Comparison of ENCODE assay signal across 19 cellular contexts in the genomic region with DNA sequence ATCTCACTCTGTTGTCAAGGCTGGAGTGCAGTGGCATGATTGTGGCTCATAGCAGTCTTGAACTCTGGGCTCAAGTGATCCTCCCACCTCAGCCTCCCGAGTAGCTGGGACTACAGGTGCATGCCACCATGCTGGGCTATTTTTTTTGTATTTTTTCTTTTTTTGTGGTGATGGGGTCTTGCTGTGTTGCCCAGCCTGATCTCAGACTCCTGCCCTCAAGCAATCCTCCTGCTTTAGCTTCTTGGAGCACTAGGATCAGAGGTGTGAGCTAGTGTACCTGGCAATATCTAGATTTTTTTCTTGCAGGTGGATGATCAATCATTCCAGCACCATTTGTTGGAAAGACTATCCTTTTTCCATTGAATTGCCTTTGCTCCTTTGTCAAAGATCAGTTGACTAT. TPM values are rescaled to one million over a fixed set of nuclear protein-coding genes. Genes with fewer than 3 reads are reported as not detected.
DNase-seq lines count a peak whose midpoint lies in the region; ATAC-seq, FAIRE-seq and TF ChIP-seq lines count a peak whose summit lies in the region.
"Had no signal": no experiment of that assay in that cellular context is flagged by ENCODE, and none has a peak within 500 bp of the region (broad histone marks: within the 10 kb centered on the region; RNA-seq: fewer than 3 reads in every experiment).

No MANE protein-coding gene starts in this region.

- no peak for TF ChIP-seq RAD21 in K562 (CRISPR knock-in tag; conservative IDR thresholded peaks at IDR 0.05 in 1 of 2, IDR thresholded peaks at IDR 0.05 in 1 of 2)

- ATAC-seq in Panc1 (no peak), K562 (no peak)

- H3K9me3 ChIP-seq in HEK293 (ENCODE audit: control insufficient read depth, insufficient read depth, low read depth, low read length): no peaks in the 10 kb centered on the region
- H3K9me3 ChIP-seq in Panc1 (ENCODE audit: control insufficient read depth, insufficient read depth, low read depth, low read length): no peaks in the 10 kb centered on the region
- no peaks in the 10 kb centered on the region for H3K9me3 ChIP-seq in K562 (replicated peaks; ENCODE audit: control insufficient read depth, insufficient read depth, low read depth, low read length)
- no peaks in the 10 kb centered on the region for H3K9me3 ChIP-seq in thyroid gland

- BruUV-seq in Panc1 (replicated peaks; lab: Mats Ljungman, UMichigan) (no TSS peak), K562 (replicated peaks; lab: Mats Ljungman, UMichigan) (no TSS peak)

- no peak for DNase-seq in Panc1 (ENCODE audit: low read depth, low spot score)
- no peak for DNase-seq in K562 (ENCODE audit: extremely low read depth in 1 of 4, low spot score in 3 of 4)
- DNase-seq in thyroid gland: no peak
- DNase-seq in G401 (ENCODE audit: low spot score): no peak
- no peak for DNase-seq in GM19238 (ENCODE audit: insufficient read length, low spot score)
- DNase-seq: C1 segment of cervical spinal cord; Calu3; CD4-positive, alpha-beta memory T cell; COR-L47; DMS53; DMS79 treated with DMSO at 0.1 percent for 48 hours; GM23248; H7; HCEC 1CT had no signal

- no peak for TF ChIP-seq CTCF in HEK293 (tag by site-specific recombination; IDR thresholded peaks at IDR 0.05)
- TF ChIP-seq CTCF in Panc1 (IDR thresholded peaks at IDR 0.05): no peak
- no peak for TF ChIP-seq CTCF in K562 (IDR thresholded peaks at IDR 0.05 in 2 of 3, conservative IDR thresholded peaks at IDR 0.05 in 1 of 3; ENCODE audit: insufficient read depth in 2 of 3, low read depth in 1 of 3, low read length in 3 of 3)
- no peak for TF ChIP-seq CTCF in thyroid gland (IDR thresholded peaks at IDR 0.05)

- no peak overlapping the region for H2AFZ ChIP-seq in K562 (ENCODE audit: low read depth, low read length)
- H2AFZ ChIP-seq: GM23248 had no signal

- no peaks in the 10 kb centered on the region for H3K36me3 ChIP-seq in HEK293 (ENCODE audit: control insufficient read depth in 2 of 2, insufficient read depth in 1 of 2, low read length in 2 of 2)
- H3K36me3 ChIP-seq in Panc1 (ENCODE audit: control insufficient read depth, insufficient read depth, low read length): no peaks in the 10 kb centered on the region
- H3K36me3 ChIP-seq in K562 (ENCODE audit: control insufficient read depth, insufficient read depth, low read length): no peaks in the 10 kb centered on the region
- no peaks in the 10 kb centered on the region for H3K36me3 ChIP-seq in thyroid gland

- 0% methylated on average over 1 of the region's 1 CpG for WGBS in K562 (ENCODE audit: insufficient coverage, low coverage, missing lambda C conversion rate)
- WGBS in thyroid gland, 2 donors: 93 to 96% methylated on average over 1 of the region's 1 CpG

- H3K27me3 ChIP-seq in Panc1 (ENCODE audit: control insufficient read depth, insufficient read depth, low read length) (no peaks in the 10 kb centered on the region), K562 (ENCODE audit: control insufficient read depth in 2 of 2, insufficient read depth in 2 of 2, low read length in 2 of 2) (peaks cover 22 to 39% of the 10 kb centered on the region in 2 experiments), thyroid gland (no peaks in the 10 kb centered on the region)

- no peak overlapping the region for H3K4me3 ChIP-seq in HEK293 (ENCODE audit: low read depth, low read length)
- no peak overlapping the region for H3K4me3 ChIP-seq in Panc1 (ENCODE audit: low read depth in 2 of 2, low read length in 2 of 2)
- H3K4me3 ChIP-seq in K562: no peak overlapping the region
- no peak overlapping the region for H3K4me3 ChIP-seq in thyroid gland (replicated peaks in 1 of 3)
- H3K4me3 ChIP-seq: GM23248 had no signal

- H3K27ac ChIP-seq in HEK293 (ENCODE audit: extremely low read depth, low read depth, low read length): no peak overlapping the region
- H3K27ac ChIP-seq in Panc1 (ENCODE audit: low read length): peak overlapping the region; percentile 48; the same call in 1 of the 2 replicates
- H3K27ac ChIP-seq in K562 (ENCODE audit: extremely low read depth, low read depth, low read length): no peak overlapping the region
- peak overlapping the region; percentile 24 to 67 (median 65) for H3K27ac ChIP-seq in thyroid gland
- H3K27ac ChIP-seq: GM23248 had no signal

- POLR2A ChIA-PET in HEK293 (lab: Yijun Ruan, JAX): no interaction called here
- POLR2A ChIA-PET in Panc1 (lab: Charles Lee): no interaction called here
- POLR2A ChIA-PET in K562 (lab: Yijun Ruan, JAX): interaction anchor here (1.0 to 1.7 kb wide), 3 partner anchors 8 to 30 kb away, joined by 4 to 6 read pairs (median 4); no protein-coding TSS in a partner anchor

- in situ Hi-C loops in Panc1 (cut with HindIII; ENCODE audit: low pct_unique_long_range_greater_than_20kb, low sequenced_read_pairs): no loop called here
- in situ Hi-C loops in K562 (cut with MboI): no loop called here
- in situ Hi-C loops in G401 (cut with HindIII; ENCODE audit: low sequenced_read_pairs): no loop called here

- no peak overlapping the region for H3K9ac ChIP-seq in K562 (ENCODE audit: insufficient read depth in 1 of 2, low read depth in 2 of 2, low read length in 2 of 2)
- H3K9ac ChIP-seq: GM23248 had no signal

- H3K79me2 ChIP-seq in K562 (ENCODE audit: control insufficient read depth, insufficient read depth, low read length): no peaks in the 10 kb centered on the region

- H4K20me1 ChIP-seq in K562 (replicated peaks; ENCODE audit: control insufficient read depth, insufficient read depth, low read length): peaks cover 5% of the 10 kb centered on the region; the same call in 1 of the 2 replicates

- TF ChIP-seq POLR2A in K562 (conservative IDR thresholded peaks at IDR 0.05) (no peak), thyroid gland (IDR thresholded peaks at IDR 0.05) (no peak)

- no peaks in the 10 kb centered on the region for H3K4me1 ChIP-seq in HEK293 (ENCODE audit: control insufficient read depth, insufficient read depth, low read length)
- H3K4me1 ChIP-seq in Panc1 (ENCODE audit: control insufficient read depth, insufficient read depth, low read length): peaks cover 24% of the 10 kb centered on the region
- peaks cover 0 to 5% of the 10 kb centered on the region in 2 experiments; a peak in 1 of 5 replicates for H3K4me1 ChIP-seq in K562 (replicated peaks in 1 of 2; ENCODE audit: control insufficient read depth in 2 of 2, insufficient read depth in 2 of 2, low read length in 2 of 2)
- H3K4me1 ChIP-seq in thyroid gland: peaks cover 20 to 45% of the 10 kb centered on the region in 2 donors

- TF ChIP-seq EP300 in K562 (IDR thresholded peaks at IDR 0.05; ENCODE audit: low read length): no peak

- FAIRE-seq in K562 (lab: Jason Lieb, UNC): peak; percentile 35
- FAIRE-seq: GM12892, GM19239, H1 had no signal

- intact Hi-C loops in Panc1 (cut with micrococcal nuclease; ENCODE audit: unreplicated experiment): loop anchor here (10.0 kb wide), 1 partner anchor 51 kb away; a partner anchor contains a TSS
- intact Hi-C loops in K562 (cut with micrococcal nuclease): no loop called here
- intact Hi-C loops in thyroid gland (cut with DNase I): no loop called here

- no peaks in the 10 kb centered on the region for H3K9me1 ChIP-seq in K562 (ENCODE audit: control insufficient read depth, insufficient read depth, low read length)

- CTCF ChIA-PET in HEK293 (lab: Yijun Ruan, JAX): interaction anchor here (0.7 to 1.0 kb wide), 2 partner anchors 17 to 341 kb away, joined by 4 to 5 read pairs; no protein-coding TSS in a partner anchor
- CTCF ChIA-PET in Panc1 (lab: Charles Lee): no interaction called here
- CTCF ChIA-PET in K562 (lab: Yijun Ruan, JAX; ENCODE audit: low intra/inter-chr PET ratio): no interaction called here

- no peak overlapping the region for H3K4me2 ChIP-seq in K562 (ENCODE audit: insufficient read depth, low read length)

TF ChIP-seq in HEK293, 187 proteins besides CTCF, POLR2A, EP300 and RAD21:
- no peak for TF ChIP-seq ZBTB21 (tag by site-specific recombination; IDR thresholded peaks at IDR 0.05)
- peak; percentile 92 for TF ChIP-seq ZNF121 (tag by site-specific recombination; IDR thresholded peaks at IDR 0.05)

TF ChIP-seq in K562, 482 proteins besides CTCF, POLR2A, EP300 and RAD21 (continues in another document):
- TF ChIP-seq ZNF121 (CRISPR knock-in tag; conservative IDR thresholded peaks at IDR 0.05) (peak; percentile 80), MECOM (CRISPR knock-in tag; IDR thresholded peaks at IDR 0.05) (no peak)

RNA-seq across cellular contexts. Expression of a gene that starts 52.8 kb away (rescaled TPM):
- total RNA-seq in Panc1 (2021; ENCODE audit: unreplicated experiment) (5.8 TPM), K562 (2014; rRNA removed) (0.20 TPM in 1 of 2 replicates, not detected in the other), K562 (2014; rRNA removed; fragmentation: Illumina TruSeq; extraction: Trizol) (not detected in 2 replicates), K562 (2015; rRNA removed; fragmentation: Illumina TruSeq; extraction: Trizol) (0.18 TPM in 1 of 2 replicates, not detected in the other), K562 (2021) (0.25 TPM in 1 of 2 replicates, not detected in the other), thyroid gland (1 to 10 TPM; 3.5 to 9.6 (median 5.0) TPM)
- polyA plus RNA-seq in Panc1 (2012; ENCODE audit: insufficient read length): 7.1 TPM
- 0.44 TPM in 1 of 2 replicates, not detected in the other for total RNA-seq in K562 (2011; cell fraction: chromatin; rRNA removed; ENCODE audit: low replicate concordance)
- not detected in 2 replicates for total RNA-seq in K562 (2011; cell fraction: nucleolus; rRNA removed)
- not detected in 2 replicates for total RNA-seq in K562 (2011; cell fraction: nucleoplasm; rRNA removed)
- polyA plus RNA-seq in K562 (2011; rRNA removed) (0.10 TPM in 1 of 2 replicates, not detected in the other), K562 (2014; fragmentation: Illumina TruSeq; extraction: Trizol) (0.58 TPM in 1 of 2 replicates, not detected in the other), K562 (2014; fragmentation: Nextera tagmentation; extraction: Ambion mirVana) (not detected), K562 (2014; rRNA removed) (0.07 and 0.18 TPM in 2 replicates)
- 0.16 and 0.49 TPM in 2 replicates for polyA plus RNA-seq in K562 (2011; cell fraction: cytosol; rRNA removed)
- 0.20 and 0.32 TPM in 2 replicates for polyA plus RNA-seq in K562 (2011; cell fraction: nucleus; rRNA removed)
- 0.39 and 0.44 TPM in 2 replicates for polyA plus RNA-seq in K562 (2012)
- polyA minus RNA-seq in K562 (2011; rRNA and poly(A)+ RNA removed): not detected in 2 replicates
- not detected in 2 replicates for polyA minus RNA-seq in K562 (2011; cell fraction: cytosol; rRNA and poly(A)+ RNA removed)
- polyA minus RNA-seq in K562 (2011; cell fraction: nucleus; rRNA and poly(A)+ RNA removed): not detected in 2 replicates
- total RNA-seq in G401 (2014; rRNA removed; shearing (Covaris generic)): 3.4 and 5.1 TPM in 2 replicates
- total RNA-seq: A673; CD4-positive, alpha-beta memory T cell; GM23248 had no signal
- polyA plus RNA-seq: CD4-positive, alpha-beta memory T cell; GM23248 had no signal

Comparison
In these comparisons a context has a peak if more than half of its experiments do, and no peak if none do; other contexts are left out.
1. H3K27ac ChIP-seq: peak in Panc1 (single experiment) and thyroid gland (3 of 3); none in HEK293 (single experiment) and K562 (single experiment).